Comparison of ENCODE assay signal across 8 cellular contexts in the genomic region with DNA sequence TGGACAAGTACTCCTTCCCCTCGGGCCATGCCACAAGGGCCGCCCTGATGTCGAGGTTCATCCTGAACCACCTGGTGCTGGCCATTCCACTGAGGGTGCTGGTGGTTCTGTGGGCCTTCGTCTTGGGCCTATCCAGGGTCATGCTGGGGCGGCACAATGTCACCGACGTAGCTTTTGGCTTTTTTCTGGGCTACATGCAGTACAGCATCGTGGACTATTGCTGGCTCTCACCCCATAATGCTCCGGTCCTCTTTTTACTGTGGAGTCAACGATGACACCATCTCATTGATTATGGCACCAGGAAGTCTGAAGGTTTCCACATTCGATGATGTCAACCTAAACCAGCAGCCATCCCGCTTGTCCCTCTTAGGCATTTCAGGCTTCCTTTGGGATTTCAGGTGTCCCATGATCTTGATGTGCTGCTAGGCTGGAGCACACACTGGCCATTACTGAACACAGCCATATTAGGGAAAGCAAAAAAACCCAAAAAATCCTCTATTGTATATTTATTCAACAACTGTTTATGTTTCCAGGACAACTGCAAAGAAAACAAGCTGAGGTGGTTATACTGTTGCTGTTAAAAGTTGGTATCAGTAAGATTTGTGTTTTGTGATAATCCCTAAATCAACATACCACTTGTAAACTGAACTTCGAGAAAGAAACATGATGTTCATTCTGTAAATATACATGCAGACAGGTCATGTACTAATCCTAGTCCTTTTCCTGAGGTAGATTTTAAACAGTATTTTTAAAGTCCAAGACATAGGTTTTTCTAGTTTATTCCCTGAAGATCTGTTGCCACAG. TPM values are rescaled to one million over a fixed set of nuclear protein-coding genes. Genes with fewer than 3 reads are reported as not detected.
DNase-seq lines count a peak whose midpoint lies in the region; ATAC-seq and TF ChIP-seq lines count a peak whose summit lies in the region.

No MANE protein-coding gene starts in this region.

- peaks cover 5% of the 10 kb centered on the region; the same call in 1 of the 2 replicates for H3K9me3 Mint-ChIP-seq in WTC11

- no peak for DNase-seq in AG09309 (ENCODE audit: low read depth)
- peak; percentile 48 for DNase-seq in GM23248
- no peak for DNase-seq in WTC11 (ENCODE audit: low spot score)
- no peak for DNase-seq in right atrium auricular region (ENCODE audit: low spot score)
- no peak for DNase-seq in NCI-H2171 (lab: John Stamatoyannopoulos, UW)
- DNase-seq in NCI-H1436 (lab: John Stamatoyannopoulos, UW) = no peak

- in situ Hi-C loops in GM23248 (cut with MboI) = no loop called here

- H4K20me1 ChIP-seq in GM23248 (ENCODE audit: insufficient read depth) = no peaks in the 10 kb centered on the region

- H3K27me3 Mint-ChIP-seq in WTC11 (ENCODE audit: low read depth) = no peaks in the 10 kb centered on the region; the same call in 1 of the 2 replicates

- CTCF ChIA-PET in WTC11 (lab: Charles Lee) = interaction anchor here (1.0 to 1.8 kb wide), 4 partner anchors 16 to 276 kb away, joined by 3 to 13 read pairs (median 7); a partner anchor contains a TSS

- peak overlapping the region; percentile 51; the same call in 1 of the 2 replicates for H3K27ac Mint-ChIP-seq in WTC11

- H3K36me3 Mint-ChIP-seq in WTC11 = peaks cover 5% of the 10 kb centered on the region

- peak overlapping the region; percentile 62 for H3K4me3 ChIP-seq in AG09309 (ENCODE audit: control insufficient read depth, low read depth, low read length)
- peak overlapping the region; percentile 87 for H3K4me3 ChIP-seq in GM23248
- peak overlapping the region; percentile 71 to 99 for H3K4me3 ChIP-seq in right atrium auricular region
- H3K4me3 ChIP-seq in skeletal muscle tissue (ENCODE audit: low read length in 3 of 3) = peak overlapping the region; percentile 80 to 89 (median 85)

- peak overlapping the region; percentile 91 for H3K4me2 ChIP-seq in GM23248 (ENCODE audit: unreplicated experiment)

- no peaks in the 10 kb centered on the region for H3K9me2 ChIP-seq in GM23248 (ENCODE audit: insufficient read depth)

- POLR2A ChIA-PET in WTC11 (lab: Charles Lee) = interaction anchor here (3.4 kb wide), 1 partner anchor 16 kb away, joined by 14 read pairs; a partner anchor contains a TSS

- H3K27ac ChIP-seq in GM23248 (peak overlapping the region; percentile 7; the same call in 1 of the 2 replicates), right atrium auricular region (peak overlapping the region; percentile 75 to 85), skeletal muscle tissue (ENCODE audit: low read depth, low read length) (no peak overlapping the region)

- H3K36me3 ChIP-seq in GM23248 (ENCODE audit: low read depth) (no peaks in the 10 kb centered on the region), right atrium auricular region (no peaks in the 10 kb centered on the region), skeletal muscle tissue (ENCODE audit: control insufficient read depth in 3 of 3, insufficient read depth in 3 of 3, low read length in 3 of 3) (no peaks in the 10 kb centered on the region)

- H3K4me3 Mint-ChIP-seq in WTC11 = peak overlapping the region; percentile 82

- WGBS in GM23248 (ENCODE audit: low coverage in 1 of 2, low lambda C conversion rate in 2 of 2, missing lambda C conversion rate in 2 of 2), 2 experiments = 44 to 46% methylated on average over 13 of the region's 13 CpGs

- H3F3A ChIP-seq in GM23248 (ENCODE audit: insufficient read depth) = peaks cover 38% of the 10 kb centered on the region

- TF ChIP-seq CTCF in AG09309 (IDR thresholded peaks at IDR 0.05; ENCODE audit: control insufficient read depth, insufficient read depth, low read depth, low read length, missing control alignments) = no peak
- no peak for TF ChIP-seq CTCF in WTC11 (IDR thresholded peaks at IDR 0.05)
- TF ChIP-seq CTCF in right atrium auricular region (IDR thresholded peaks at IDR 0.05) = no peak

- peaks cover 57% of the 10 kb centered on the region for H3K4me1 Mint-ChIP-seq in WTC11

- H3K9me3 ChIP-seq in GM23248 (ENCODE audit: low read depth) = no peaks in the 10 kb centered on the region
- no peaks in the 10 kb centered on the region for H3K9me3 ChIP-seq in right atrium auricular region
- H3K9me3 ChIP-seq in skeletal muscle tissue (ENCODE audit: control insufficient read depth in 3 of 3, low read length in 3 of 3) = no peaks in the 10 kb centered on the region

- H2AFZ ChIP-seq in GM23248 = peak overlapping the region; percentile 89

- no peaks in the 10 kb centered on the region for H3K79me2 ChIP-seq in GM23248 (ENCODE audit: insufficient read depth)

- no peaks in the 10 kb centered on the region for H3K27me3 ChIP-seq in GM23248 (replicated peaks; ENCODE audit: insufficient read depth)
- no peaks in the 10 kb centered on the region for H3K27me3 ChIP-seq in right atrium auricular region
- no peaks in the 10 kb centered on the region for H3K27me3 ChIP-seq in skeletal muscle tissue (ENCODE audit: control insufficient read depth in 3 of 3, insufficient read depth in 3 of 3, low read length in 3 of 3)

- ATAC-seq in WTC11 (no peak), HG03342 (IDR thresholded peaks at IDR 0.05; ENCODE audit: unreplicated experiment) (no peak)

- H3K4me1 ChIP-seq in GM23248 (ENCODE audit: insufficient read depth) (peaks cover 39% of the 10 kb centered on the region), right atrium auricular region (peaks cover 0 to 42% of the 10 kb centered on the region in 2 donors), skeletal muscle tissue (ENCODE audit: control insufficient read depth in 3 of 3, insufficient read depth in 3 of 3, low read length in 3 of 3) (peaks cover 20 to 29% (median 22%) of the 10 kb centered on the region in 3 donors)

- H3K9ac ChIP-seq in GM23248 = peak overlapping the region; percentile 83
- H3K9ac ChIP-seq in skeletal muscle tissue (ENCODE audit: low read depth in 1 of 3, low read length in 3 of 3) = peak overlapping the region; percentile 82 to 90 (median 84)

TF ChIP-seq in WTC11, 78 proteins besides CTCF, POLR2A, EP300 and RAD21:
- TF ChIP-seq GABPB1 (CRISPR knock-in tag; IDR thresholded peaks at IDR 0.05) (0 out of 2 replicates have a peak, but pooled peaks have one; percentile 34), ZNF317 (CRISPR knock-in tag; IDR thresholded peaks at IDR 0.05; ENCODE audit: borderline replicate concordance, low read depth) (no peak)
- TF ChIP-seq, protein P1, sequence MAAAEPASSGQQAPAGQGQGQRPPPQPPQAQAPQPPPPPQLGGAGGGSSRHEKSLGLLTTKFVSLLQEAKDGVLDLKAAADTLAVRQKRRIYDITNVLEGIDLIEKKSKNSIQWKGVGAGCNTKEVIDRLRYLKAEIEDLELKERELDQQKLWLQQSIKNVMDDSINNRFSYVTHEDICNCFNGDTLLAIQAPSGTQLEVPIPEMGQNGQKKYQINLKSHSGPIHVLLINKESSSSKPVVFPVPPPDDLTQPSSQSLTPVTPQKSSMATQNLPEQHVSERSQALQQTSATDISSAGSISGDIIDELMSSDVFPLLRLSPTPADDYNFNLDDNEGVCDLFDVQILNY (CRISPR knock-in tag; IDR thresholded peaks at IDR 0.05) = no peak

RNA-seq across cellular contexts. Expression of a gene that starts 1.1 kb away (rescaled TPM):
- 4.6 and 7.9 TPM in 2 replicates for total RNA-seq in GM23248 (2014; rRNA removed; shearing (Covaris generic))
- polyA plus RNA-seq in GM23248 (2016; fragmentation: Nextera tagmentation; extraction: Ambion mirVana) = 7.4 and 7.8 TPM in 2 replicates
- total RNA-seq in WTC11 (2021) (13.4 to 13.5 TPM (median 13.5 TPM) in 3 replicates), right atrium auricular region (1 to 10 TPM; 3.9 to 4.1 TPM), skeletal muscle tissue (3.7 TPM)

RNA-seq across cellular contexts. Expression of a gene that starts 3.1 kb away (rescaled TPM):
- total RNA-seq in GM23248 (2014; rRNA removed; shearing (Covaris generic)) = 0.65 and 1.0 TPM in 2 replicates
- polyA plus RNA-seq in GM23248 (2016; fragmentation: Nextera tagmentation; extraction: Ambion mirVana) = 0.69 and 1.4 TPM in 2 replicates
- total RNA-seq in WTC11 (2021) (1.7 to 2.5 TPM (median 1.8 TPM) in 3 replicates), right atrium auricular region (1 to 10 TPM in 1 of 2 donors, under 1 TPM in 1; 0.15 to 1.3 TPM), skeletal muscle tissue (1.6 TPM)

RNA-seq across cellular contexts. Expression of a gene that starts 16.2 kb away (rescaled TPM):
- total RNA-seq in GM23248 (2014; rRNA removed; shearing (Covaris generic)) = 26.2 and 32.2 TPM in 2 replicates
- polyA plus RNA-seq in GM23248 (2016; fragmentation: Nextera tagmentation; extraction: Ambion mirVana) = 24.3 and 26.4 TPM in 2 replicates
- total RNA-seq in WTC11 (2021) (16.7 to 20.1 TPM (median 18.8 TPM) in 3 replicates), right atrium auricular region (10 to 100 TPM; 44.9 to 53.4 TPM), skeletal muscle tissue (17.2 TPM)
